In the genomic region with DNA sequence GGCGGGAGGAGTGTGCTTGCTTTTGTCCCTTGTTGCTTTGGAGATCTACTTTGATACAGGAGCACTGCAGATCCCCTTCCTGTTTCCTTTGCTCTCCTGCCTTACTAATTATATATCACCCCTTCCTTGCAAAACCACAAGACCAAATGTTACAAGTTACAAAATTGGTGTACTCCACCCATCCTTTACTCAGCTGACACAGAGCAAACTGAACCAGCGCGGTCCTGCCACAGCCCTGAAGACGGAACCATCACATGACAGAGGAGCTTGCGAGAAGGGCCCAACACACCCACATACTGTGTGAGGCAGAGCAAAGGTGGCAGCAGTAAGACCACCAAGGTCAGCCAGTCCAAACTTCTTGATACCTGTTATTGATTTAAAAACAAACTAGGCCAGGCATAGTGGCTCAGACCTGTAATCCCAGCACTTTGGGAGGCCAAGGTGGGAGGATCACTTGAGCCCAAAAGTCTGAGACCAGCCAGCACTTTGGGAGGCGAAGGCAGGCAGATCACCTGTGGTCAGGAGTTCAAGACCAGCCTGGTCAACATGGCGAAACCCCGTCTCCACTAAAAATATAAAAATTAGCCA, we compare ENCODE assay signal across 8 cellular contexts. TPM values are rescaled to one million over a fixed set of nuclear protein-coding genes. Genes with fewer than 3 reads are reported as not detected.
DNase-seq lines count a peak whose midpoint lies in the region; ATAC-seq and TF ChIP-seq lines count a peak whose summit lies in the region.

No MANE protein-coding gene starts in this region.

- H3K4me1 ChIP-seq in vagina: peaks cover 47% of the 10 kb centered on the region

- TF ChIP-seq POLR2A in vagina (IDR thresholded peaks at IDR 0.05): no peak

- ATAC-seq in HG03571 (IDR thresholded peaks at IDR 0.05; ENCODE audit: unreplicated experiment): peak; percentile 59
- peak; percentile 77 for ATAC-seq in activated CD4-positive, alpha-beta T cell treated with anti-CD3 and anti-CD28 coated beads for 36 hours
- ATAC-seq in omental fat pad (ENCODE audit: low FRiP score): peak; percentile 51

- H3K9me3 Mint-ChIP-seq in activated CD4-positive, alpha-beta T cell treated with anti-CD3 and anti-CD28 coated beads for 36 hours (ENCODE audit: low read depth): no peaks in the 10 kb centered on the region

- H3K27ac ChIP-seq in vagina: peak overlapping the region; percentile 92

- peak overlapping the region; percentile 9; the same call in 1 of the 2 replicates for H3K4me3 ChIP-seq in GM08714 (ENCODE audit: low read length)
- H3K4me3 ChIP-seq in vagina: no peak overlapping the region

- TF ChIP-seq CTCF in omental fat pad (IDR thresholded peaks at IDR 0.05): no peak
- no peak for TF ChIP-seq CTCF in vagina (IDR thresholded peaks at IDR 0.05)

- intact Hi-C loops in activated CD4-positive, alpha-beta T cell treated with anti-CD3 and anti-CD28 coated beads for 36 hours (cut with DNase I, micrococcal nuclease): loop anchor here (1.0 to 10.0 kb wide), 11 partner anchors 10 to 1304 kb away; a partner anchor contains a TSS
- intact Hi-C loops in vagina (cut with DNase I): no loop called here

- H3K27ac Mint-ChIP-seq in activated CD4-positive, alpha-beta T cell treated with anti-CD3 and anti-CD28 coated beads for 36 hours: peak overlapping the region; percentile 94

- peaks cover 10% of the 10 kb centered on the region for H3K36me3 Mint-ChIP-seq in activated CD4-positive, alpha-beta T cell treated with anti-CD3 and anti-CD28 coated beads for 36 hours (ENCODE audit: low read depth)

- no peaks in the 10 kb centered on the region for H3K27me3 ChIP-seq in vagina

- H3K4me3 Mint-ChIP-seq in activated CD4-positive, alpha-beta T cell treated with anti-CD3 and anti-CD28 coated beads for 36 hours: peak overlapping the region; percentile 64

- H3K9me3 ChIP-seq in vagina: no peaks in the 10 kb centered on the region

- H3K4me1 Mint-ChIP-seq in activated CD4-positive, alpha-beta T cell treated with anti-CD3 and anti-CD28 coated beads for 36 hours: peaks cover 98% of the 10 kb centered on the region

- POLR2A ChIA-PET in activated CD4-positive, alpha-beta T cell treated with anti-CD3 and anti-CD28 coated beads for 36 hours (lab: Charles Lee): interaction anchor here (0.7 to 2.3 kb wide), 11 partner anchors 10 to 392 kb away, joined by 3 to 22 read pairs (median 13); no protein-coding TSS in a partner anchor

- no peaks in the 10 kb centered on the region for H3K36me3 ChIP-seq in vagina

- CTCF ChIA-PET in activated CD4-positive, alpha-beta T cell treated with anti-CD3 and anti-CD28 coated beads for 36 hours (lab: Charles Lee): interaction anchor here (0.9 to 5.2 kb wide), 9 partner anchors 10 to 70 kb away, joined by 3 to 54 read pairs (median 7); no protein-coding TSS in a partner anchor

- peak; percentile 85 for DNase-seq in activated CD4-positive, alpha-beta T cell treated with anti-CD3 and anti-CD28 coated beads for 36 hours
- DNase-seq in dermis blood vessel endothelial cell: peak; percentile 43
- no peak for DNase-seq in omental fat pad (ENCODE audit: low spot score)
- DNase-seq in vagina (ENCODE audit: extremely low spot score in 2 of 2): peak in 1 of 2 donors; percentile 93
- DNase-seq in putamen (ENCODE audit: low spot score): no peak
- DNase-seq in HuH-7 (ENCODE audit: low spot score): no peak

- no peaks in the 10 kb centered on the region for H3K27me3 Mint-ChIP-seq in activated CD4-positive, alpha-beta T cell treated with anti-CD3 and anti-CD28 coated beads for 36 hours

RNA-seq across cellular contexts. Expression of a gene that starts 33.2 kb away (rescaled TPM):
- 100 to 1,000 TPM; 109 to 130 TPM for total RNA-seq in activated CD4-positive, alpha-beta T cell treated with anti-CD3 and anti-CD28 coated beads for 36 hours
- total RNA-seq in dermis blood vessel endothelial cell (50.6 and 51.4 TPM in 2 replicates), omental fat pad (100 to 1,000 TPM in 2 of 4 donors, 10 to 100 TPM in 2; 50.0 to 139 (median 83.7) TPM), vagina (62.9 TPM)

Comparison
In these comparisons a context has a peak if more than half of its experiments do, and no peak if none do; other contexts are left out.
1. DNase-seq: peak in activated CD4-positive, alpha-beta T cell treated with anti-CD3 and anti-CD28 coated beads for 36 hours (single experiment) and dermis blood vessel endothelial cell (single experiment); none in omental fat pad (single experiment), putamen (single experiment) and HuH-7 (single experiment).
2. Peak in every context shown above with its lines, with median percentiles within 50 percentile points of each other: ATAC-seq.